Comparison of ENCODE assay signal across 8 cellular contexts in genomic region chr14:21987937-21988336, GRCh38.
DNase-seq lines count a peak whose midpoint lies in the region; ATAC-seq, FAIRE-seq and TF ChIP-seq lines count a peak whose summit lies in the region.

No MANE protein-coding gene starts in this region.

- H3K36me3 ChIP-seq in BE2C (no peaks in the 10 kb centered on the region), prostate gland (no peaks in the 10 kb centered on the region)

- H3K27me3 Mint-ChIP-seq in glutamatergic neuron (ENCODE audit: unreplicated experiment), result peaks cover 2% of the 10 kb centered on the region

- WGBS in prostate gland, result 44% methylated on average over 3 of the region's 3 CpGs

- DNase-seq in BE2C, result peak; percentile 16
- peak; percentile 62 for DNase-seq in H4 (ENCODE audit: low spot score)
- DNase-seq in SW480 (ENCODE audit: low spot score), result peak; percentile 25
- no peak for DNase-seq in glutamatergic neuron
- DNase-seq in RCC 7860 (ENCODE audit: low spot score), result no peak
- DNase-seq in D341Med (ENCODE audit: low spot score), result no peak
- DNase-seq in prostate gland (ENCODE audit: low spot score), result no peak

- FAIRE-seq in RCC 7860 (lab: Jason Lieb, UNC), result no peak

- TF ChIP-seq CTCF in BE2C (IDR thresholded peaks at IDR 0.05; ENCODE audit: low read depth, low read length), result peak; percentile 66
- peak; percentile 46 for TF ChIP-seq CTCF in glutamatergic neuron (IDR thresholded peaks at IDR 0.05; ENCODE audit: partially characterized antibody, unreplicated experiment)
- TF ChIP-seq CTCF in prostate gland (IDR thresholded peaks at IDR 0.05), result no peak

- no peak for ATAC-seq in HG03025 (IDR thresholded peaks at IDR 0.05; ENCODE audit: low FRiP score, unreplicated experiment)

- TF ChIP-seq POLR2A in prostate gland (IDR thresholded peaks at IDR 0.05), result no peak

- no peak overlapping the region for H3K27ac ChIP-seq in prostate gland

- H3K27me3 ChIP-seq in BE2C (no peaks in the 10 kb centered on the region), prostate gland (replicated peaks; ENCODE audit: insufficient read depth) (no peaks in the 10 kb centered on the region)

- H3K4me3 Mint-ChIP-seq in glutamatergic neuron (ENCODE audit: unreplicated experiment), result no peak overlapping the region

- H3K4me3 ChIP-seq in BE2C (ENCODE audit: low read depth, low read length), result no peak overlapping the region
- H3K4me3 ChIP-seq in prostate gland, result no peak overlapping the region

- intact Hi-C loops in prostate gland (cut with DNase I), result no loop called here

- no peak overlapping the region for H3K27ac Mint-ChIP-seq in glutamatergic neuron (ENCODE audit: unreplicated experiment)

- H3K9me3 Mint-ChIP-seq in glutamatergic neuron (ENCODE audit: unreplicated experiment), result peaks cover 2% of the 10 kb centered on the region

- H3K4me1 Mint-ChIP-seq in glutamatergic neuron (ENCODE audit: low read depth, unreplicated experiment), result no peaks in the 10 kb centered on the region

- H3K36me3 Mint-ChIP-seq in glutamatergic neuron (ENCODE audit: unreplicated experiment), result no peaks in the 10 kb centered on the region

- H3K4me1 ChIP-seq in BE2C (no peaks in the 10 kb centered on the region), prostate gland (replicated peaks) (no peaks in the 10 kb centered on the region)

- H3K9me3 ChIP-seq in BE2C (no peaks in the 10 kb centered on the region), prostate gland (no peaks in the 10 kb centered on the region)

Comparison
In these comparisons a context has a peak if more than half of its experiments do, and no peak if none do; other contexts are left out.
1. DNase-seq: peak in BE2C (single experiment), H4 (single experiment) and SW480 (single experiment); none in glutamatergic neuron (single experiment), RCC 7860 (single experiment), D341Med (single experiment) and prostate gland (single experiment).
2. CTCF ChIP-seq: peak in BE2C (single experiment) and glutamatergic neuron (single experiment); none in prostate gland (0 of 4).